In genomic region chr14:73759714-73760597, GRCh38 we compare ENCODE assay signal across 8 cellular contexts. TPM values are rescaled to one million over a fixed set of nuclear protein-coding genes. Genes with fewer than 3 reads are reported as not detected.
DNase-seq lines count a peak whose midpoint lies in the region; ATAC-seq, FAIRE-seq and TF ChIP-seq lines count a peak whose summit lies in the region.

No MANE protein-coding gene starts in this region.

- ATAC-seq in GM21423 (IDR thresholded peaks at IDR 0.05; ENCODE audit: unreplicated experiment), result peak; percentile 46

- H3K4me2 ChIP-seq in H1 (ENCODE audit: insufficient read depth in 1 of 2, low read depth in 2 of 2, low read length in 2 of 2), result peak overlapping the region; percentile 89 to 99

- peak overlapping the region; percentile 70 for H2BK120ac ChIP-seq in H1 (replicated peaks; ENCODE audit: low read depth, low read length)

- 0 out of 2 replicates have a peak overlapping the region, but pooled peaks have one; percentile 26 for H3K18ac ChIP-seq in H1 (ENCODE audit: extremely low read depth, low read length)

- TF ChIP-seq RAD21 in H1 (IDR thresholded peaks at IDR 0.05 in 1 of 2, conservative IDR thresholded peaks at IDR 0.05 in 1 of 2; ENCODE audit: low read depth in 2 of 2, low read length in 2 of 2), result no peak

- no peak overlapping the region for H2BK15ac ChIP-seq in H1 (ENCODE audit: low read length)

- 0 out of 2 replicates have a peak overlapping the region, but pooled peaks have one; percentile 17 for H2BK12ac ChIP-seq in H1 (ENCODE audit: low read depth, low read length)

- peak overlapping the region; percentile 64; the same call in 1 of the 2 replicates for H2AFZ ChIP-seq in H1 (ENCODE audit: low read length)

- H2BK20ac ChIP-seq in H1 (ENCODE audit: low read length), result no peak overlapping the region

- H3K36me3 ChIP-seq in HUES48 (ENCODE audit: control insufficient read depth, insufficient read depth, low read length) (no peaks in the 10 kb centered on the region), H1 (ENCODE audit: control insufficient read depth in 2 of 4, insufficient read depth in 4 of 4, low read length in 3 of 4) (no peaks in the 10 kb centered on the region), mesodermal cell (ENCODE audit: control insufficient read depth, insufficient read depth, low read length) (no peaks in the 10 kb centered on the region)

- H3K4me3 ChIP-seq in HUES48 (ENCODE audit: low read depth, low read length), result peak overlapping the region; percentile 84
- peak overlapping the region; percentile 55 to 74 (median 66) for H3K4me3 ChIP-seq in H1 (ENCODE audit: extremely low read depth in 1 of 4, insufficient read depth in 2 of 4, low read depth in 3 of 4, low read length in 4 of 4)
- H3K4me3 ChIP-seq in mesodermal cell (ENCODE audit: extremely low read depth, insufficient read depth, low read length, poor library complexity, severe bottlenecking), result peak overlapping the region; percentile 57

- peak overlapping the region; percentile 68 for H4K91ac ChIP-seq in H1 (replicated peaks; ENCODE audit: insufficient read length, low read length)

- peak overlapping the region; percentile 26 for H3K56ac ChIP-seq in H1 (replicated peaks; ENCODE audit: insufficient read length, low read depth, low read length)

- H3K79me2 ChIP-seq in H1 (ENCODE audit: control insufficient read depth in 1 of 2, insufficient read depth in 2 of 2, low read length in 2 of 2), result peaks cover 0 to 17% of the 10 kb centered on the region in 2 experiments; a peak in 2 of 4 replicates

- peak overlapping the region; percentile 73 for H4K8ac ChIP-seq in H1 (ENCODE audit: extremely low read depth, insufficient read depth, low read length)

- no peak overlapping the region for H3K14ac ChIP-seq in H1 (ENCODE audit: insufficient read length)

- H3K9ac ChIP-seq in HUES48 (ENCODE audit: low read depth, low read length), result peak overlapping the region; percentile 76
- peak overlapping the region; percentile 56 to 86 (median 76) for H3K9ac ChIP-seq in H1 (replicated peaks in 1 of 4; ENCODE audit: extremely low read depth in 1 of 4, low read depth in 3 of 4, low read length in 3 of 4)

- no peak overlapping the region for H2BK5ac ChIP-seq in H1 (ENCODE audit: low read depth, low read length)

- H3K4ac ChIP-seq in H1 (replicated peaks; ENCODE audit: insufficient read length, low read depth, low read length), result peak overlapping the region; percentile 91

- H4K5ac ChIP-seq in H1 (ENCODE audit: insufficient read length, low read depth, low read length), result peak overlapping the region; percentile 49

- no peak overlapping the region for H2AK5ac ChIP-seq in H1 (ENCODE audit: low read depth, low read length)

- H3K23me2 ChIP-seq in H1 (ENCODE audit: low read depth, low read length), result peaks cover 11% of the 10 kb centered on the region

- H3K4me1 ChIP-seq in HUES48 (ENCODE audit: control insufficient read depth, insufficient read depth, low read length) (peaks cover 13% of the 10 kb centered on the region), H1 (replicated peaks in 1 of 4; ENCODE audit: control insufficient read depth in 3 of 4, insufficient read depth in 4 of 4, low read length in 3 of 4) (peaks cover 11 to 35% (median 14%) of the 10 kb centered on the region in 4 experiments), mesodermal cell (ENCODE audit: control insufficient read depth, insufficient read depth, low read length, poor library complexity, severe bottlenecking) (peaks cover 50% of the 10 kb centered on the region)

- no peak for TF ChIP-seq CTCF in H1 (IDR thresholded peaks at IDR 0.05; ENCODE audit: control extremely low read depth in 1 of 3, insufficient read depth in 1 of 3, low read depth in 1 of 3, low read length in 3 of 3)

- peaks cover 7 to 9% of the 10 kb centered on the region in 2 experiments for H4K20me1 ChIP-seq in H1 (replicated peaks in 1 of 2; ENCODE audit: control insufficient read depth in 1 of 2, insufficient read depth in 2 of 2, low read length in 2 of 2)

- DNase-seq in DMS 273 (lab: John Stamatoyannopoulos, UW; ENCODE audit: unreplicated experiment) (peak; percentile 98), NOMO-1 treated with dmso at 0.1 percent for 144 hours (lab: John Stamatoyannopoulos, UW; ENCODE audit: unreplicated experiment) (peak; percentile 99), H1 (ENCODE audit: low read depth in 1 of 2, low spot score in 2 of 2) (peak; percentile 84 to 94)
- DNase-seq in activated CD8-positive, alpha-beta memory T cell treated with anti-CD3 and anti-CD28 coated beads, Interleukin-2, amount 50 U/mL, for 1 hour (ENCODE audit: extremely low read depth), result peak; percentile 92
- peak; percentile 91 for DNase-seq in stimulated activated CD8-positive, alpha-beta memory T cell treated with anti-CD3 and anti-CD28 coated beads, Interleukin-15, amount 100 ng/mL, for 1 hour (ENCODE audit: low read depth)

- H3K27me3 ChIP-seq in HUES48 (ENCODE audit: control insufficient read depth, insufficient read depth, low read length) (peaks cover 32% of the 10 kb centered on the region), H1 (replicated peaks in 1 of 4; ENCODE audit: control insufficient read depth in 3 of 4, extremely low read depth in 1 of 4, insufficient read depth in 3 of 4, low read length in 3 of 4) (peaks cover 0 to 15% (median 10%) of the 10 kb centered on the region in 4 experiments; a peak in 5 of 7 replicates)

- 1% methylated on average over 74 of the region's 93 CpGs; no CpG with 5 or more reads in 1 of the 2 experiments for WGBS in H1 (ENCODE audit: extremely low coverage in 1 of 2, insufficient coverage in 1 of 2, insufficient read length in 1 of 2, insufficient replicate concordance in 2 of 2, low coverage in 1 of 2, low lambda C conversion rate in 2 of 2, missing lambda C conversion rate in 1 of 2), 2 experiments
- WGBS in mesodermal cell (ENCODE audit: insufficient coverage in 2 of 2), 2 experiments, result 0% methylated on average over 71 to 80 of the region's 93 CpGs

- no peak for FAIRE-seq in H1 (lab: Jason Lieb, UNC)

- no peak for TF ChIP-seq EP300 in H1 (IDR thresholded peaks at IDR 0.05; ENCODE audit: borderline replicate concordance in 1 of 2, low read depth in 2 of 2, low read length in 2 of 2)

- peak; percentile 85 to 93 for TF ChIP-seq POLR2A in H1 (IDR thresholded peaks at IDR 0.05; ENCODE audit: control extremely low read depth in 1 of 2, low read depth in 2 of 2, low read length in 2 of 2)

- H3K27ac ChIP-seq in HUES48 (ENCODE audit: low read depth, low read length) (peak overlapping the region; percentile 89), H1 (ENCODE audit: low read depth, low read length) (peak overlapping the region; percentile 69; the same call in 1 of the 2 replicates), mesodermal cell (ENCODE audit: low read depth, low read length, severe bottlenecking) (peak overlapping the region; percentile 94)

- no peak overlapping the region for H3K23ac ChIP-seq in H1 (ENCODE audit: insufficient read length)

- POLR2A ChIA-PET in H1 (lab: Charles Lee; ENCODE audit: partially characterized antibody), result interaction anchor here (0.6 to 3.6 kb wide), 19 partner anchors 8 to 190 kb away, joined by 3 to 26 read pairs (median 5); partner anchors contain the start of genes PNMA1 and PTGR2

- H3K79me1 ChIP-seq in H1 (ENCODE audit: low read depth, low read length), result no peaks in the 10 kb centered on the region

- H3K9me3 ChIP-seq in HUES48 (ENCODE audit: control insufficient read depth, insufficient read depth, low read length) (no peaks in the 10 kb centered on the region), H1 (ENCODE audit: insufficient read depth in 2 of 2, low read depth in 1 of 2, low read length in 1 of 2) (no peaks in the 10 kb centered on the region), mesodermal cell (ENCODE audit: control insufficient read depth, low read length) (no peaks in the 10 kb centered on the region)

- CTCF ChIA-PET in H1 (lab: Charles Lee; ENCODE audit: partially characterized antibody), result interaction anchor here (1.3 to 12.5 kb wide), 10 partner anchors 9 to 69 kb away, joined by 3 to 198 read pairs (median 18); no protein-coding TSS in a partner anchor

TF ChIP-seq in H1, 55 proteins besides CTCF, POLR2A, EP300 and RAD21 (continues in another document):
- no peak for TF ChIP-seq CHD1 (IDR thresholded peaks at IDR 0.05; ENCODE audit: low read depth, low read length)
- TF ChIP-seq TAF7 (optimal IDR thresholded peaks at IDR 0.05; ENCODE audit: borderline replicate concordance, low read depth, low read length), result no peak
- TF ChIP-seq CBX5 (IDR thresholded peaks at IDR 0.05; ENCODE audit: low read depth, low read length), result no peak
- no peak for TF ChIP-seq GABPA (IDR thresholded peaks at IDR 0.05; ENCODE audit: borderline replicate concordance, insufficient read depth, low read length)
- peak; percentile 87 for TF ChIP-seq ASH2L (IDR thresholded peaks at IDR 0.05; ENCODE audit: low read length)
- TF ChIP-seq KDM1A (IDR thresholded peaks at IDR 0.05; ENCODE audit: borderline replicate concordance, low read length), result no peak
- no peak for TF ChIP-seq TCF12 (IDR thresholded peaks at IDR 0.05; ENCODE audit: low read depth, low read length)
- TF ChIP-seq BACH1 (IDR thresholded peaks at IDR 0.05; ENCODE audit: low read length), result no peak
- no peak for TF ChIP-seq RXRA (IDR thresholded peaks at IDR 0.05; ENCODE audit: insufficient read depth, low read depth, low read length)
- TF ChIP-seq CHD2 (IDR thresholded peaks at IDR 0.05; ENCODE audit: low read length), result peak; percentile 42; the same call in 1 of the 2 replicates
- TF ChIP-seq USF2 (IDR thresholded peaks at IDR 0.05; ENCODE audit: low read length), result no peak
- no peak for TF ChIP-seq NANOG (IDR thresholded peaks at IDR 0.05; ENCODE audit: insufficient read depth, low read depth, low read length, poor library complexity, severe bottlenecking)

RNA-seq across cellular contexts. Expression of gene PNMA1, which starts 45.8 kb away (rescaled TPM):
- total RNA-seq in H1 (2021; fragmentation: NEBNext Ultra II Directional; extraction: Animal tissue kit (Norgen Biotek cat#: 25700)), result 52.7 and 55.1 TPM in 2 replicates
- 15.8 and 23.3 TPM in 2 replicates for polyA plus RNA-seq in H1 (2011; rRNA removed)
- polyA plus RNA-seq in H1 (2011; cell fraction: cytosol; rRNA removed), result 23.1 TPM
- polyA plus RNA-seq in H1 (2011; cell fraction: nucleus; rRNA removed), result 16.1 TPM
- polyA plus RNA-seq in H1 (2012, experiment 1 of 2), result 44.2 to 49.8 TPM (median 48.1 TPM) in 4 replicates
- polyA plus RNA-seq in H1 (2012, experiment 2 of 2), result 34.1 TPM
- polyA plus RNA-seq in H1 (2013, experiment 1 of 2), result 29.7 TPM
- polyA plus RNA-seq in H1 (2013, experiment 2 of 2), result 29.0 TPM
- polyA minus RNA-seq in H1 (2011; rRNA and poly(A)+ RNA removed), result 10.0 and 14.9 TPM in 2 replicates
- polyA minus RNA-seq in H1 (2011; cell fraction: cytosol; rRNA and poly(A)+ RNA removed), result 14.5 TPM
- polyA minus RNA-seq in H1 (2011; cell fraction: nucleus; rRNA and poly(A)+ RNA removed), result 12.4 TPM
- polyA plus RNA-seq in mesodermal cell (2013, experiment 1 of 2), result 37.4 TPM
- polyA plus RNA-seq in mesodermal cell (2013, experiment 2 of 2), result 35.1 TPM

Comparison
In these comparisons a context has a peak if more than half of its experiments do, and no peak if none do; other contexts are left out.
1. Peak in every context shown above with its lines: DNase-seq, ATAC-seq, H3K4me3 ChIP-seq and H3K27ac ChIP-seq.